29 cellular contexts compared by ENCODE assay signal in genomic region chr17:40522961-40523310, GRCh38. TPM values are rescaled to one million over a fixed set of nuclear protein-coding genes. Genes with fewer than 3 reads are reported as not detected.
DNase-seq lines count a peak whose midpoint lies in the region; ATAC-seq and TF ChIP-seq lines count a peak whose summit lies in the region.
"Had no signal": no experiment of that assay in that cellular context is flagged by ENCODE, and none has a peak within 500 bp of the region (broad histone marks: within the 10 kb centered on the region; RNA-seq: fewer than 3 reads in every experiment).

No MANE protein-coding gene starts in this region.

- TF ChIP-seq POLR2A in sigmoid colon (IDR thresholded peaks at IDR 0.05) = no peak

- peak; percentile 4 for DNase-seq in cardiac septum (ENCODE audit: low spot score)
- DNase-seq in left ventricle myocardium inferior = no peak
- DNase-seq in epithelial cell of prostate (ENCODE audit: low read depth, low spot score) = no peak
- no peak for DNase-seq in sigmoid colon
- no peak for DNase-seq in SK-N-DZ (ENCODE audit: low spot score)
- no peak for DNase-seq in activated effector memory CD4-positive, alpha-beta T cell treated with Interleukin-2 at 50 U/mL for 16 hours
- DNase-seq: ACHN; activated CD8-positive, alpha-beta T cell treated with anti-CD3 and anti-CD28 coated beads for 36 hours; activated naive CD4-positive, alpha-beta T cell treated with anti-CD3 and anti-CD28 coated beads for 36 hours; activated T-cell treated with anti-CD3 and anti-CD28 coated beads, Interleukin-2, amount 50 U/mL, for 1 hour; C1 segment of cervical spinal cord; caudate nucleus; dorsolateral prefrontal cortex; H9; hypothalamus; NCI-H1417; NCI-H510A treated with DMSO at 0.1 percent for 48 hours; NK-92 treated with Interleukin-12 subunit alpha and Interleukin-12 subunit beta, amount 100 ng/mL, for 24 hours; spleen; stimulated activated CD4-positive, alpha-beta T cell treated with anti-CD3 and anti-CD28 coated beads, Interleukin-4, amount 100 ng/mL, for 1 hour; stimulated activated naive CD8-positive, alpha-beta T cell treated with anti-CD3 and anti-CD28 coated beads, Interleukin-15, Interleukin-2, amounts not matched to agents 100 U/mL and 50 U/mL, for 24 hours; transverse colon had no signal

- H3K27me3 ChIP-seq in left ventricle myocardium inferior (ENCODE audit: low read depth) (peaks cover 12% of the 10 kb centered on the region), sigmoid colon (no peaks in the 10 kb centered on the region)
- H3K27me3 ChIP-seq: gastrocnemius medialis, neural progenitor cell, spleen, transverse colon had no signal

- H3K27ac ChIP-seq in left ventricle myocardium inferior (replicated peaks) (no peak overlapping the region), epithelial cell of prostate (peak overlapping the region; percentile 99), sigmoid colon (peak overlapping the region in 3 of 4 donors; percentile 6 to 72 (median 41))
- H3K27ac ChIP-seq: dorsolateral prefrontal cortex, neural progenitor cell, SK-N-MC, transverse colon had no signal

- H3K4me1 ChIP-seq in left ventricle myocardium inferior (peaks cover 7% of the 10 kb centered on the region), sigmoid colon (no peaks in the 10 kb centered on the region)
- H3K4me1 ChIP-seq: neural progenitor cell had no signal

- peaks cover 11% of the 10 kb centered on the region for H3K9me3 ChIP-seq in left ventricle myocardium inferior (replicated peaks)
- peaks cover 0 to 3% (median 0%) of the 10 kb centered on the region in 4 donors for H3K9me3 ChIP-seq in sigmoid colon
- H3K9me3 ChIP-seq: gastrocnemius medialis, transverse colon had no signal

- H3K36me3 ChIP-seq in left ventricle myocardium inferior = no peaks in the 10 kb centered on the region
- H3K36me3 ChIP-seq in sigmoid colon = no peaks in the 10 kb centered on the region
- H3K36me3 ChIP-seq: gastrocnemius medialis, neural progenitor cell, spleen, transverse colon had no signal

- ATAC-seq in GM21423 (IDR thresholded peaks at IDR 0.05; ENCODE audit: unreplicated experiment) (no peak), GM19328 (IDR thresholded peaks at IDR 0.05; ENCODE audit: unreplicated experiment) (no peak)
- ATAC-seq: activated CD8-positive, alpha-beta T cell treated with anti-CD3 and anti-CD28 coated beads for 36 hours; stimulated activated naive CD8-positive, alpha-beta T cell treated with anti-CD3 and anti-CD28 coated beads, Interleukin-15, Interleukin-2, amounts not matched to agents 100 U/mL and 50 U/mL, for 24 hours had no signal

- TF ChIP-seq CTCF in left ventricle myocardium inferior (IDR thresholded peaks at IDR 0.05; ENCODE audit: borderline replicate concordance) (no peak), sigmoid colon (IDR thresholded peaks at IDR 0.05) (no peak)

- intact Hi-C loops in cardiac septum (cut with DNase I) = no loop called here
- intact Hi-C loops in left ventricle myocardium inferior (cut with micrococcal nuclease) = no loop called here
- intact Hi-C loops in sigmoid colon (cut with DNase I) = no loop called here

- 94 to 97% methylated on average over 5 of the region's 5 CpGs for WGBS in sigmoid colon, 2 donors

- no peak for TF ChIP-seq EP300 in sigmoid colon (IDR thresholded peaks at IDR 0.05)

- H3K4me3 ChIP-seq in left ventricle myocardium inferior = no peak overlapping the region
- H3K4me3 ChIP-seq in sigmoid colon = no peak overlapping the region
- H3K4me3 ChIP-seq: dorsolateral prefrontal cortex, gastrocnemius medialis, neural progenitor cell, SK-N-MC, spleen, transverse colon had no signal

RNA-seq across cellular contexts. Expression of gene TNS4, which starts 21.5 kb away (rescaled TPM):
- total RNA-seq in cardiac septum (not detected), left ventricle myocardium inferior (not detected), sigmoid colon (not detected)
- 1 to 10 TPM; 1.2 to 6.9 (median 1.8) TPM for polyA plus RNA-seq in sigmoid colon
- polyA plus RNA-seq in SK-N-DZ (2014; cell fraction: cytosol; rRNA removed) = 0.09 TPM in 1 of 2 replicates, not detected in the other
- not detected in 2 replicates for polyA plus RNA-seq in SK-N-DZ (2014; cell fraction: nucleus; rRNA removed)
- total RNA-seq: dorsolateral prefrontal cortex, epithelial cell of proximal tubule, progenitor cell of endocrine pancreas had no signal

RNA-seq across cellular contexts. Expression of gene CCR7, which starts 42.3 kb away (rescaled TPM):
- 0.32 TPM for total RNA-seq in cardiac septum
- not detected for total RNA-seq in left ventricle myocardium inferior
- not detected for total RNA-seq in sigmoid colon
- polyA plus RNA-seq in sigmoid colon = 10 to 100 TPM in 1 of 3 donors, not detected in 2; 73.5 TPM
- 0.07 TPM in 1 of 2 replicates, not detected in the other for polyA plus RNA-seq in SK-N-DZ (2014; cell fraction: cytosol; rRNA removed)
- polyA plus RNA-seq in SK-N-DZ (2014; cell fraction: nucleus; rRNA removed) = not detected in 2 replicates
- total RNA-seq: epithelial cell of proximal tubule, progenitor cell of endocrine pancreas had no signal
